ENCODE assay signal across 23 cellular contexts in genomic region chr16:53040788-53041187, GRCh38. TPM values are rescaled to one million over a fixed set of nuclear protein-coding genes. Genes with fewer than 3 reads are reported as not detected.
DNase-seq lines count a peak whose midpoint lies in the region; ATAC-seq and TF ChIP-seq lines count a peak whose summit lies in the region.
"Had no signal": no experiment of that assay in that cellular context is flagged by ENCODE, and none has a peak within 500 bp of the region (broad histone marks: within the 10 kb centered on the region; RNA-seq: fewer than 3 reads in every experiment).

No MANE protein-coding gene starts in this region.

- H3K4ac ChIP-seq in H9 (ENCODE audit: low read depth, low read length): no peak overlapping the region

- no peaks in the 10 kb centered on the region for H3K9me2 ChIP-seq in hepatocyte (replicated peaks; ENCODE audit: insufficient read depth)

- DNase-seq in H9 (no peak), hepatocyte (ENCODE audit: low spot score) (no peak), gastrocnemius medialis (no peak), NCI-H446 treated with DMSO at 0.1 percent for 48 hours (lab: John Stamatoyannopoulos, UW) (no peak)
- DNase-seq in activated naive CD4-positive, alpha-beta T cell treated with anti-CD3 and anti-CD28 coated beads, Interleukin-2, amount 50 U/mL, for 72 hours (ENCODE audit: low spot score in 2 of 2): no peak
- DNase-seq in stimulated activated naive B cell treated with anti-CD40 and anti-IgM and Interleukin-4, amounts not matched to agents 10 μg/mL and 1 μg/mL and 100 μg/mL, for 72 hours: no peak
- DNase-seq: activated CD4-positive, alpha-beta T cell treated with anti-CD3 and anti-CD28 coated beads for 1 hour; activated CD8-positive, alpha-beta T cell treated with anti-CD3 and anti-CD28 coated beads, Interleukin-2, amount 10 ng/mL, durations not matched to agents 7 days and 5 days; activated naive CD4-positive, alpha-beta T cell; caudate nucleus; CD8-positive, alpha-beta T cell; dorsolateral prefrontal cortex; foreskin keratinocyte; GDM1; Kasumi-1; kidney; NCI-H187; NCI-H2227 treated with DMSO at 0.1 percent for 48 hours; NCI-H748 treated with DMSO at 0.1 percent for 48 hours; ovary; SW 1271 had no signal

- H3K9ac ChIP-seq in H9 (ENCODE audit: extremely low read depth, insufficient read length, low read length): no peak overlapping the region

- TF ChIP-seq CTCF in H9 (conservative IDR thresholded peaks at IDR 0.05) (no peak), VCaP (conservative IDR thresholded peaks at IDR 0.05) (no peak), hepatocyte (IDR thresholded peaks at IDR 0.05; ENCODE audit: poor library complexity) (no peak), gastrocnemius medialis (IDR thresholded peaks at IDR 0.05 in 4 of 5, conservative IDR thresholded peaks at IDR 0.05 in 1 of 5) (no peak)

- H3K27ac ChIP-seq in H9 (ENCODE audit: insufficient read length, low read depth, low read length): no peak overlapping the region
- peak overlapping the region; percentile 60 for H3K27ac ChIP-seq in VCaP
- peak overlapping the region; percentile 92 for H3K27ac ChIP-seq in hepatocyte
- H3K27ac ChIP-seq in gastrocnemius medialis: peak overlapping the region; percentile 34 to 62 (median 36)
- H3K27ac ChIP-seq: foreskin keratinocyte had no signal

- no peak overlapping the region for H3K18ac ChIP-seq in H9 (ENCODE audit: insufficient read length, low read depth, low read length)

- H4K20me1 ChIP-seq in H9 (ENCODE audit: control insufficient read depth, insufficient read depth, insufficient read length) (no peaks in the 10 kb centered on the region), hepatocyte (ENCODE audit: insufficient read depth, poor library complexity, severe bottlenecking) (no peaks in the 10 kb centered on the region)

- H3K4me2 ChIP-seq in H9 (ENCODE audit: insufficient read depth, insufficient read length, low read length) (no peak overlapping the region), hepatocyte (peak overlapping the region; percentile 62)

- no peak overlapping the region for H2BK5ac ChIP-seq in H9 (ENCODE audit: insufficient read length, low read length)

- no peak overlapping the region for H2BK120ac ChIP-seq in H9 (ENCODE audit: low read depth, low read length, poor library complexity, severe bottlenecking)

- H4K8ac ChIP-seq in H9 (replicated peaks; ENCODE audit: insufficient read length, low read depth, low read length): no peak overlapping the region

- WGBS in H9 (ENCODE audit: extremely low coverage, insufficient read length, low lambda C conversion rate): no CpG with 5 or more reads among the region's 1 CpG
- WGBS in hepatocyte (ENCODE audit: low lambda C conversion rate, missing lambda C conversion rate): 78% methylated on average over 1 of the region's 1 CpG

- H3K23me2 ChIP-seq in H9 (ENCODE audit: insufficient read length, low read depth, low read length, poor library complexity, severe bottlenecking): peaks cover 21% of the 10 kb centered on the region

- no peak for ATAC-seq in gastrocnemius medialis
- ATAC-seq in activated naive CD4-positive, alpha-beta T cell treated with anti-CD3 and anti-CD28 coated beads, Interleukin-2, amount 50 U/mL, for 72 hours: no peak
- ATAC-seq in stimulated activated naive B cell treated with anti-CD40 and anti-IgM and Interleukin-4, amounts not matched to agents 10 μg/mL and 1 μg/mL and 100 μg/mL, for 72 hours (replicated peaks): no peak
- ATAC-seq: activated CD8-positive, alpha-beta T cell treated with anti-CD3 and anti-CD28 coated beads, Interleukin-2, amount 10 ng/mL, durations not matched to agents 7 days and 5 days; CD8-positive, alpha-beta T cell had no signal

- peaks cover 4 to 11% (median 10%) of the 10 kb centered on the region in 3 experiments; a peak in 5 of 7 replicates for H3K36me3 Mint-ChIP-seq in H9 (ENCODE audit: insufficient read depth in 1 of 3, low read depth in 3 of 3)
- no peaks in the 10 kb centered on the region for H3K36me3 Mint-ChIP-seq in activated naive CD4-positive, alpha-beta T cell treated with anti-CD3 and anti-CD28 coated beads, Interleukin-2, amount 50 U/mL, for 72 hours
- H3K36me3 Mint-ChIP-seq in stimulated activated naive B cell treated with anti-CD40 and anti-IgM and Interleukin-4, amounts not matched to agents 10 μg/mL and 1 μg/mL and 100 μg/mL, for 72 hours: no peaks in the 10 kb centered on the region
- H3K36me3 Mint-ChIP-seq: CD8-positive, alpha-beta T cell had no signal

- H3K56ac ChIP-seq in H9 (ENCODE audit: insufficient read length, low read depth, low read length): no peak overlapping the region

- no peak overlapping the region for H3K23ac ChIP-seq in H9 (ENCODE audit: insufficient read length, low read depth, low read length)

- H3K4me3 Mint-ChIP-seq in H9: peak overlapping the region in 1 of 2 experiments; percentile 58; a peak in 2 of 5 replicates
- H3K4me3 Mint-ChIP-seq in stimulated activated naive B cell treated with anti-CD40 and anti-IgM and Interleukin-4, amounts not matched to agents 10 μg/mL and 1 μg/mL and 100 μg/mL, for 72 hours: no peak overlapping the region
- H3K4me3 Mint-ChIP-seq: activated CD8-positive, alpha-beta T cell treated with anti-CD3 and anti-CD28 coated beads, Interleukin-2, amount 10 ng/mL, durations not matched to agents 7 days and 5 days; CD8-positive, alpha-beta T cell had no signal

- intact Hi-C loops in gastrocnemius medialis (cut with DNase I; ENCODE audit: low total_unique reads): no loop called here

- no peaks in the 10 kb centered on the region for H3K79me1 ChIP-seq in H9 (ENCODE audit: insufficient read depth, low read depth, low read length, poor library complexity, severe bottlenecking)

- H3K79me2 ChIP-seq in H9 (ENCODE audit: insufficient read depth, low read length) (no peaks in the 10 kb centered on the region), hepatocyte (no peaks in the 10 kb centered on the region)

- H3K27me3 ChIP-seq in H9 (ENCODE audit: insufficient read depth, low read length) (no peaks in the 10 kb centered on the region), hepatocyte (no peaks in the 10 kb centered on the region), gastrocnemius medialis (peaks cover 0 to 9% (median 0%) of the 10 kb centered on the region in 3 donors)
- H3K27me3 ChIP-seq: foreskin keratinocyte, ovary had no signal

- no peak overlapping the region for H2AFZ ChIP-seq in H9 (ENCODE audit: low read length)
- no peak overlapping the region for H2AFZ ChIP-seq in hepatocyte

- no peak overlapping the region for H2AK5ac ChIP-seq in H9 (ENCODE audit: insufficient read length, low read length)

- H3K4me1 ChIP-seq in H9 (ENCODE audit: insufficient read depth, low read length): peaks cover 11% of the 10 kb centered on the region
- H3K4me1 ChIP-seq in hepatocyte (ENCODE audit: insufficient read depth): peaks cover 45% of the 10 kb centered on the region
- H3K4me1 ChIP-seq in gastrocnemius medialis: no peaks in the 10 kb centered on the region
- H3K4me1 ChIP-seq: HAP-1 had no signal

- no peak overlapping the region for H2BK20ac ChIP-seq in H9 (ENCODE audit: low read depth, low read length, poor library complexity, severe bottlenecking)

- no peak overlapping the region for H2BK12ac ChIP-seq in H9 (ENCODE audit: insufficient read length, low read depth, low read length)

- H2BK15ac ChIP-seq in H9 (ENCODE audit: low read depth, low read length): no peak overlapping the region

- H3K4me3 ChIP-seq in hepatocyte: no peak overlapping the region
- H3K4me3 ChIP-seq in gastrocnemius medialis: no peak overlapping the region
- H3K4me3 ChIP-seq: dorsolateral prefrontal cortex, HAP-1, ovary had no signal

- H3K4me1 Mint-ChIP-seq in H9: peaks cover 71 to 75% of the 10 kb centered on the region in 2 experiments
- peaks cover 0 to 6% of the 10 kb centered on the region in 2 donors for H3K4me1 Mint-ChIP-seq in stimulated activated naive B cell treated with anti-CD40 and anti-IgM and Interleukin-4, amounts not matched to agents 10 μg/mL and 1 μg/mL and 100 μg/mL, for 72 hours

- peaks cover 5 to 10% of the 10 kb centered on the region in 2 experiments; a peak in 4 of 5 replicates for H3K9me3 Mint-ChIP-seq in H9
- H3K9me3 Mint-ChIP-seq in activated naive CD4-positive, alpha-beta T cell treated with anti-CD3 and anti-CD28 coated beads, Interleukin-2, amount 50 U/mL, for 72 hours: peaks cover 0 to 3% of the 10 kb centered on the region in 2 donors
- peaks cover 0 to 4% of the 10 kb centered on the region in 2 donors for H3K9me3 Mint-ChIP-seq in stimulated activated naive B cell treated with anti-CD40 and anti-IgM and Interleukin-4, amounts not matched to agents 10 μg/mL and 1 μg/mL and 100 μg/mL, for 72 hours
- H3K9me3 Mint-ChIP-seq: CD8-positive, alpha-beta T cell had no signal

- no peak for TF ChIP-seq POLR2A in gastrocnemius medialis (IDR thresholded peaks at IDR 0.05)

- H4K5ac ChIP-seq in H9 (ENCODE audit: insufficient read length, low read depth, low read length): no peak overlapping the region

- peak overlapping the region in 2 of 3 experiments; percentile 0 to 30; a peak in 3 of 7 replicates for H3K27ac Mint-ChIP-seq in H9
- peak overlapping the region in 1 of 2 donors; percentile 9 for H3K27ac Mint-ChIP-seq in activated naive CD4-positive, alpha-beta T cell treated with anti-CD3 and anti-CD28 coated beads, Interleukin-2, amount 50 U/mL, for 72 hours
- H3K27ac Mint-ChIP-seq in stimulated activated naive B cell treated with anti-CD40 and anti-IgM and Interleukin-4, amounts not matched to agents 10 μg/mL and 1 μg/mL and 100 μg/mL, for 72 hours: no peak overlapping the region
- H3K27ac Mint-ChIP-seq: activated CD8-positive, alpha-beta T cell treated with anti-CD3 and anti-CD28 coated beads, Interleukin-2, amount 10 ng/mL, durations not matched to agents 7 days and 5 days; CD8-positive, alpha-beta T cell had no signal

- H3K36me3 ChIP-seq in hepatocyte (replicated peaks; ENCODE audit: insufficient read depth, low read depth): no peaks in the 10 kb centered on the region
- no peaks in the 10 kb centered on the region for H3K36me3 ChIP-seq in gastrocnemius medialis
- H3K36me3 ChIP-seq: HAP-1, ovary had no signal

- in situ Hi-C loops in gastrocnemius medialis (cut with MboI; ENCODE audit: low sequenced_read_pairs in 4 of 4): no loop called here

- no peak overlapping the region for H3T11ph ChIP-seq in H9 (ENCODE audit: low read length)

- H3K14ac ChIP-seq in H9 (ENCODE audit: insufficient read depth, low read length): no peak overlapping the region

- H4K91ac ChIP-seq in H9 (ENCODE audit: insufficient read length, low read depth, low read length): no peak overlapping the region

- H3K27me3 Mint-ChIP-seq in H9 (ENCODE audit: low read depth): no peaks in the 10 kb centered on the region; the same call in none of the 2 replicates
- H3K27me3 Mint-ChIP-seq in stimulated activated naive B cell treated with anti-CD40 and anti-IgM and Interleukin-4, amounts not matched to agents 10 μg/mL and 1 μg/mL and 100 μg/mL, for 72 hours: peaks cover 19 to 20% of the 10 kb centered on the region in 2 donors

- H3K9me3 ChIP-seq in H9 (ENCODE audit: control insufficient read depth, low read depth, low read length) (no peaks in the 10 kb centered on the region), hepatocyte (ENCODE audit: low read depth) (no peaks in the 10 kb centered on the region), gastrocnemius medialis (no peaks in the 10 kb centered on the region)
- H3K9me3 ChIP-seq: HAP-1, ovary had no signal

RNA-seq across cellular contexts. Expression of gene CHD9NB, which starts 11.9 kb away (rescaled TPM):
- total RNA-seq in H9 (2021) (2.6 and 3.3 TPM in 2 replicates), hepatocyte (0.64 and 2.3 TPM in 2 replicates), gastrocnemius medialis (under 1 TPM in 2 of 4 donors, not detected in 2; 0.13 to 0.72 TPM)
- polyA plus RNA-seq in hepatocyte: 0.81 and 1.4 TPM in 2 replicates
- total RNA-seq in activated naive CD4-positive, alpha-beta T cell treated with anti-CD3 and anti-CD28 coated beads, Interleukin-2, amount 50 U/mL, for 72 hours: 1 to 10 TPM in 1 of 2 donors, under 1 TPM in 1; 0.14 to 1.5 TPM
- total RNA-seq: CD8-positive, alpha-beta T cell had no signal

RNA-seq across cellular contexts. Expression of gene CHD9, which starts 14.0 kb away (rescaled TPM):
- 37.6 and 46.2 TPM in 2 replicates for total RNA-seq in H9 (2021)
- total RNA-seq in hepatocyte: 68.2 and 89.4 TPM in 2 replicates
- polyA plus RNA-seq in hepatocyte: 54.9 and 72.6 TPM in 2 replicates
- total RNA-seq in gastrocnemius medialis: 10 to 100 TPM; 24.5 to 84.0 (median 48.2) TPM
- 10 to 100 TPM; 10.8 to 15.9 TPM for total RNA-seq in activated naive CD4-positive, alpha-beta T cell treated with anti-CD3 and anti-CD28 coated beads, Interleukin-2, amount 50 U/mL, for 72 hours
